In the genomic region with DNA sequence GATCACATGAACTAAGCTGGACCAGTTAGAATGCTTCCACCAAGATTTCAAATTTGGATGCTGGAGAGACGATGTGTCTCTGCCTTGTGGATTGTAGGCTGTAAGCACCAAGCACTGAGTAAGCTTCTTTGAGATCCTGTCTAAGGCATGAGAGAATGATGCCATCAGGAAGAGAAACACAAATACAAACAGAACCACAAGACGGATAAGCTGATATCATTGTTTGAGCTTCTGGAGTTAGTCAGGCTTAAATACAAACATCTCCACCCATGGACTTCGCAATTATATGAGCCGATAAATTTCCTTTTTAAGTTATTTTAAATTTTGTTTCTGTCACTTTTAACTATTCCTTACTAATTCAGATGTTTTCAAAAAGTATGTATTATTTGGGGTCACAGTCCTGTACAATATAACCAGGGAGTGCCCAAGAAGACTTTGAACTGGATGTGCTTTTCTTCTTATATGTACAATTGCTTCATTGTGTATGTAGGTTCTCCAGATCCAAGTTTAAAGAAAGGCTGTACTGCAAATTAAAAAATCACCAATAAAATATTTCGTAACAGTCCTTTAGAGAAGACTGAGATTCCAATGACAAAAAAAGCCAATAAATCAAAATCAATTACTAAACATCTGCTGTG, we compare ENCODE assay signal across 1 cellular context.
TF ChIP-seq lines count a peak whose summit lies in the region.

No MANE protein-coding gene starts in this region.

TF ChIP-seq in H1, 55 proteins besides CTCF, POLR2A, EP300 and RAD21:
- no peak for TF ChIP-seq CHD2 (IDR thresholded peaks at IDR 0.05; ENCODE audit: low read length)
- no peak for TF ChIP-seq NRF1 (IDR thresholded peaks at IDR 0.05; ENCODE audit: low read depth, low read length)
- TF ChIP-seq, protein P1, sequence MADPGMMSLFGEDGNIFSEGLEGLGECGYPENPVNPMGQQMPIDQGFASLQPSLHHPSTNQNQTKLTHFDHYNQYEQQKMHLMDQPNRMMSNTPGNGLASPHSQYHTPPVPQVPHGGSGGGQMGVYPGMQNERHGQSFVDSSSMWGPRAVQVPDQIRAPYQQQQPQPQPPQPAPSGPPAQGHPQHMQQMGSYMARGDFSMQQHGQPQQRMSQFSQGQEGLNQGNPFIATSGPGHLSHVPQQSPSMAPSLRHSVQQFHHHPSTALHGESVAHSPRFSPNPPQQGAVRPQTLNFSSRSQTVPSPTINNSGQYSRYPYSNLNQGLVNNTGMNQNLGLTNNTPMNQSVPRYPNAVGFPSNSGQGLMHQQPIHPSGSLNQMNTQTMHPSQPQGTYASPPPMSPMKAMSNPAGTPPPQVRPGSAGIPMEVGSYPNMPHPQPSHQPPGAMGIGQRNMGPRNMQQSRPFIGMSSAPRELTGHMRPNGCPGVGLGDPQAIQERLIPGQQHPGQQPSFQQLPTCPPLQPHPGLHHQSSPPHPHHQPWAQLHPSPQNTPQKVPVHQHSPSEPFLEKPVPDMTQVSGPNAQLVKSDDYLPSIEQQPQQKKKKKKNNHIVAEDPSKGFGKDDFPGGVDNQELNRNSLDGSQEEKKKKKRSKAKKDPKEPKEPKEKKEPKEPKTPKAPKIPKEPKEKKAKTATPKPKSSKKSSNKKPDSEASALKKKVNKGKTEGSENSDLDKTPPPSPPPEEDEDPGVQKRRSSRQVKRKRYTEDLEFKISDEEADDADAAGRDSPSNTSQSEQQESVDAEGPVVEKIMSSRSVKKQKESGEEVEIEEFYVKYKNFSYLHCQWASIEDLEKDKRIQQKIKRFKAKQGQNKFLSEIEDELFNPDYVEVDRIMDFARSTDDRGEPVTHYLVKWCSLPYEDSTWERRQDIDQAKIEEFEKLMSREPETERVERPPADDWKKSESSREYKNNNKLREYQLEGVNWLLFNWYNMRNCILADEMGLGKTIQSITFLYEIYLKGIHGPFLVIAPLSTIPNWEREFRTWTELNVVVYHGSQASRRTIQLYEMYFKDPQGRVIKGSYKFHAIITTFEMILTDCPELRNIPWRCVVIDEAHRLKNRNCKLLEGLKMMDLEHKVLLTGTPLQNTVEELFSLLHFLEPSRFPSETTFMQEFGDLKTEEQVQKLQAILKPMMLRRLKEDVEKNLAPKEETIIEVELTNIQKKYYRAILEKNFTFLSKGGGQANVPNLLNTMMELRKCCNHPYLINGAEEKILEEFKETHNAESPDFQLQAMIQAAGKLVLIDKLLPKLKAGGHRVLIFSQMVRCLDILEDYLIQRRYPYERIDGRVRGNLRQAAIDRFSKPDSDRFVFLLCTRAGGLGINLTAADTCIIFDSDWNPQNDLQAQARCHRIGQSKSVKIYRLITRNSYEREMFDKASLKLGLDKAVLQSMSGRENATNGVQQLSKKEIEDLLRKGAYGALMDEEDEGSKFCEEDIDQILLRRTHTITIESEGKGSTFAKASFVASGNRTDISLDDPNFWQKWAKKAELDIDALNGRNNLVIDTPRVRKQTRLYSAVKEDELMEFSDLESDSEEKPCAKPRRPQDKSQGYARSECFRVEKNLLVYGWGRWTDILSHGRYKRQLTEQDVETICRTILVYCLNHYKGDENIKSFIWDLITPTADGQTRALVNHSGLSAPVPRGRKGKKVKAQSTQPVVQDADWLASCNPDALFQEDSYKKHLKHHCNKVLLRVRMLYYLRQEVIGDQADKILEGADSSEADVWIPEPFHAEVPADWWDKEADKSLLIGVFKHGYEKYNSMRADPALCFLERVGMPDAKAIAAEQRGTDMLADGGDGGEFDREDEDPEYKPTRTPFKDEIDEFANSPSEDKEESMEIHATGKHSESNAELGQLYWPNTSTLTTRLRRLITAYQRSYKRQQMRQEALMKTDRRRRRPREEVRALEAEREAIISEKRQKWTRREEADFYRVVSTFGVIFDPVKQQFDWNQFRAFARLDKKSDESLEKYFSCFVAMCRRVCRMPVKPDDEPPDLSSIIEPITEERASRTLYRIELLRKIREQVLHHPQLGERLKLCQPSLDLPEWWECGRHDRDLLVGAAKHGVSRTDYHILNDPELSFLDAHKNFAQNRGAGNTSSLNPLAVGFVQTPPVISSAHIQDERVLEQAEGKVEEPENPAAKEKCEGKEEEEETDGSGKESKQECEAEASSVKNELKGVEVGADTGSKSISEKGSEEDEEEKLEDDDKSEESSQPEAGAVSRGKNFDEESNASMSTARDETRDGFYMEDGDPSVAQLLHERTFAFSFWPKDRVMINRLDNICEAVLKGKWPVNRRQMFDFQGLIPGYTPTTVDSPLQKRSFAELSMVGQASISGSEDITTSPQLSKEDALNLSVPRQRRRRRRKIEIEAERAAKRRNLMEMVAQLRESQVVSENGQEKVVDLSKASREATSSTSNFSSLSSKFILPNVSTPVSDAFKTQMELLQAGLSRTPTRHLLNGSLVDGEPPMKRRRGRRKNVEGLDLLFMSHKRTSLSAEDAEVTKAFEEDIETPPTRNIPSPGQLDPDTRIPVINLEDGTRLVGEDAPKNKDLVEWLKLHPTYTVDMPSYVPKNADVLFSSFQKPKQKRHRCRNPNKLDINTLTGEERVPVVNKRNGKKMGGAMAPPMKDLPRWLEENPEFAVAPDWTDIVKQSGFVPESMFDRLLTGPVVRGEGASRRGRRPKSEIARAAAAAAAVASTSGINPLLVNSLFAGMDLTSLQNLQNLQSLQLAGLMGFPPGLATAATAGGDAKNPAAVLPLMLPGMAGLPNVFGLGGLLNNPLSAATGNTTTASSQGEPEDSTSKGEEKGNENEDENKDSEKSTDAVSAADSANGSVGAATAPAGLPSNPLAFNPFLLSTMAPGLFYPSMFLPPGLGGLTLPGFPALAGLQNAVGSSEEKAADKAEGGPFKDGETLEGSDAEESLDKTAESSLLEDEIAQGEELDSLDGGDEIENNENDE (IDR thresholded peaks at IDR 0.05; ENCODE audit: insufficient replicate concordance, low read length): no peak
- TF ChIP-seq CEBPB (IDR thresholded peaks at IDR 0.05; ENCODE audit: low read depth, low read length): no peak
- no peak for TF ChIP-seq KDM1A (IDR thresholded peaks at IDR 0.05; ENCODE audit: borderline replicate concordance, low read length)
- TF ChIP-seq CHD1 (IDR thresholded peaks at IDR 0.05; ENCODE audit: low read depth, low read length): no peak
- TF ChIP-seq CREB1 (IDR thresholded peaks at IDR 0.05): no peak
- no peak for TF ChIP-seq ZNF274 (IDR thresholded peaks at IDR 0.05; ENCODE audit: borderline replicate concordance, extremely low read depth, low read length)
- TF ChIP-seq SIN3A (conservative IDR thresholded peaks at IDR 0.05 in 1 of 2, IDR thresholded peaks at IDR 0.05 in 1 of 2; ENCODE audit: low read depth in 1 of 2, low read length in 2 of 2): no peak
- no peak for TF ChIP-seq POLR2AphosphoS5 (IDR thresholded peaks at IDR 0.05; ENCODE audit: low read depth, low read length)
- TF ChIP-seq, protein P2, sequence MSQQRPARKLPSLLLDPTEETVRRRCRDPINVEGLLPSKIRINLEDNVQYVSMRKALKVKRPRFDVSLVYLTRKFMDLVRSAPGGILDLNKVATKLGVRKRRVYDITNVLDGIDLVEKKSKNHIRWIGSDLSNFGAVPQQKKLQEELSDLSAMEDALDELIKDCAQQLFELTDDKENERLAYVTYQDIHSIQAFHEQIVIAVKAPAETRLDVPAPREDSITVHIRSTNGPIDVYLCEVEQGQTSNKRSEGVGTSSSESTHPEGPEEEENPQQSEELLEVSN (IDR thresholded peaks at IDR 0.05): no peak
- TF ChIP-seq TAF1 (IDR thresholded peaks at IDR 0.05; ENCODE audit: low read depth, low read length): no peak
- TF ChIP-seq, protein P3, sequence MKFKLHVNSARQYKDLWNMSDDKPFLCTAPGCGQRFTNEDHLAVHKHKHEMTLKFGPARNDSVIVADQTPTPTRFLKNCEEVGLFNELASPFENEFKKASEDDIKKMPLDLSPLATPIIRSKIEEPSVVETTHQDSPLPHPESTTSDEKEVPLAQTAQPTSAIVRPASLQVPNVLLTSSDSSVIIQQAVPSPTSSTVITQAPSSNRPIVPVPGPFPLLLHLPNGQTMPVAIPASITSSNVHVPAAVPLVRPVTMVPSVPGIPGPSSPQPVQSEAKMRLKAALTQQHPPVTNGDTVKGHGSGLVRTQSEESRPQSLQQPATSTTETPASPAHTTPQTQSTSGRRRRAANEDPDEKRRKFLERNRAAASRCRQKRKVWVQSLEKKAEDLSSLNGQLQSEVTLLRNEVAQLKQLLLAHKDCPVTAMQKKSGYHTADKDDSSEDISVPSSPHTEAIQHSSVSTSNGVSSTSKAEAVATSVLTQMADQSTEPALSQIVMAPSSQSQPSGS (IDR thresholded peaks at IDR 0.05; ENCODE audit: low read length): no peak
- no peak for TF ChIP-seq TBP (IDR thresholded peaks at IDR 0.05; ENCODE audit: low read depth, low read length)
